In the genomic region with DNA sequence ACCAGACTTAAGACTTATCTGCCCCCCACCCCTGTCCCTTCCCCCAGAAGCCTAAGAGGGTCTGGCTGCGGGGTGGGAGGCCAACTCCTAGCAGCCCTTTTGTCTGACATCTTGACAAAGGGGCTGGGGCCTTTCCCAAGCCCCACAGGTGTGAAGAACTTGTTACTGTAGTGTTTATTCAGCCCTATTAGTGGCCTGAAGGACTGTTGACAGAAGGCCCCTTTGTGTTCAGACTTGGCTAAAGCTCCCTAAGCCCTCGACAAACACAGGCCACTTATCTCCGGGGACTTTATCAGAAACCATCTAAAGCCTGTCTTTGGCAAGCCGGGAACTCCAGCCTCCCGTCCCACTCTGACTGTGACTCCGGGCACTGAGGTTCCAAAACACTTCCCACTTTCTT, we compare ENCODE assay signal across 16 cellular contexts.
DNase-seq lines count a peak whose midpoint lies in the region; ATAC-seq and TF ChIP-seq lines count a peak whose summit lies in the region.
"Had no signal": no experiment of that assay in that cellular context is flagged by ENCODE, and none has a peak within 500 bp of the region (broad histone marks: within the 10 kb centered on the region; RNA-seq: fewer than 3 reads in every experiment).

No MANE protein-coding gene starts in this region.

- no peaks in the 10 kb centered on the region for H3K27me3 Mint-ChIP-seq in T-helper 2 cell treated with Interferon-gamma antibody and Interleukin-4, amounts not matched to agents 5 μg/mL and 100 μg/mL, for 36 hours (ENCODE audit: low read depth)

- no peaks in the 10 kb centered on the region for H3K9me3 ChIP-seq in thoracic aorta
- no peaks in the 10 kb centered on the region for H3K9me3 ChIP-seq in gastrocnemius medialis
- H3K9me3 ChIP-seq: thyroid gland had no signal

- H3K27ac Mint-ChIP-seq in T-helper 2 cell treated with Interferon-gamma antibody and Interleukin-4, amounts not matched to agents 5 μg/mL and 100 μg/mL, for 36 hours = no peak overlapping the region
- H3K27ac Mint-ChIP-seq: IgD-negative memory B cell, memory B cell had no signal

- H3K4me1 Mint-ChIP-seq in T-helper 2 cell treated with Interferon-gamma antibody and Interleukin-4, amounts not matched to agents 5 μg/mL and 100 μg/mL, for 36 hours (ENCODE audit: low read depth) = no peaks in the 10 kb centered on the region
- H3K4me1 Mint-ChIP-seq: IgD-negative memory B cell, memory B cell had no signal

- in situ Hi-C loops in gastrocnemius medialis (cut with MboI; ENCODE audit: low sequenced_read_pairs in 4 of 4) = no loop called here

- H3K4me3 ChIP-seq in thoracic aorta = no peak overlapping the region
- no peak overlapping the region for H3K4me3 ChIP-seq in gastrocnemius medialis
- H3K4me3 ChIP-seq: BLaER1, thyroid gland had no signal

- DNase-seq in HuH-7 (ENCODE audit: low spot score) (peak; percentile 64), NCI-H774 (lab: John Stamatoyannopoulos, UW) (peak; percentile 4), inferior parietal cortex (ENCODE audit: extremely low spot score) (peak; percentile 3), thoracic aorta (ENCODE audit: low spot score) (no peak), gastrocnemius medialis (no peak), SKM-1 treated with dmso at 0.1 percent for 144 hours (lab: John Stamatoyannopoulos, UW; ENCODE audit: unreplicated experiment) (no peak)
- no peak for DNase-seq in T-helper 2 cell treated with Interferon-gamma antibody and Interleukin-4, amounts not matched to agents 5 μg/mL and 100 μg/mL, for 36 hours (ENCODE audit: low spot score)
- DNase-seq in activated effector memory CD4-positive, alpha-beta T cell treated with Interleukin-2 at 50 U/mL for 16 hours = no peak
- DNase-seq: activated CD8-positive, alpha-beta memory T cell treated with anti-CD3 and anti-CD28 coated beads for 24 hours; activated gamma-delta T cell treated with Interleukin-2 at 50 U/mL for 16 hours; NCI-H1436 treated with DMSO at 0.1 percent for 48 hours; thyroid gland had no signal

- H3K4me1 ChIP-seq in thoracic aorta (ENCODE audit: control insufficient read depth in 1 of 2, low read depth in 2 of 2) (peaks cover 26 to 40% of the 10 kb centered on the region in 2 donors), gastrocnemius medialis (no peaks in the 10 kb centered on the region)
- H3K4me1 ChIP-seq: BLaER1, parathyroid adenoma had no signal

- H3K36me3 ChIP-seq in thoracic aorta (no peaks in the 10 kb centered on the region), gastrocnemius medialis (no peaks in the 10 kb centered on the region)
- H3K36me3 ChIP-seq: BLaER1, thyroid gland had no signal

- H3K4me3 Mint-ChIP-seq in T-helper 2 cell treated with Interferon-gamma antibody and Interleukin-4, amounts not matched to agents 5 μg/mL and 100 μg/mL, for 36 hours = no peak overlapping the region
- H3K4me3 Mint-ChIP-seq: IgD-negative memory B cell, memory B cell had no signal

- H3K9me3 Mint-ChIP-seq in T-helper 2 cell treated with Interferon-gamma antibody and Interleukin-4, amounts not matched to agents 5 μg/mL and 100 μg/mL, for 36 hours = no peaks in the 10 kb centered on the region
- H3K9me3 Mint-ChIP-seq: memory B cell had no signal

- H3K27me3 ChIP-seq in thoracic aorta (replicated peaks; ENCODE audit: insufficient read depth) (no peaks in the 10 kb centered on the region), gastrocnemius medialis (no peaks in the 10 kb centered on the region)
- H3K27me3 ChIP-seq: BLaER1, thyroid gland had no signal

- no peak for TF ChIP-seq CTCF in thoracic aorta (IDR thresholded peaks at IDR 0.05)
- no peak for TF ChIP-seq CTCF in gastrocnemius medialis (IDR thresholded peaks at IDR 0.05 in 4 of 5, conservative IDR thresholded peaks at IDR 0.05 in 1 of 5)

- H3K27ac ChIP-seq in thoracic aorta (peak overlapping the region; percentile 82 to 87), gastrocnemius medialis (peak overlapping the region in 1 of 4 donors; percentile 11)
- H3K27ac ChIP-seq: BLaER1, parathyroid adenoma, thyroid gland had no signal

- no peak for TF ChIP-seq POLR2A in gastrocnemius medialis (IDR thresholded peaks at IDR 0.05)

- no peaks in the 10 kb centered on the region for H3K36me3 Mint-ChIP-seq in T-helper 2 cell treated with Interferon-gamma antibody and Interleukin-4, amounts not matched to agents 5 μg/mL and 100 μg/mL, for 36 hours (ENCODE audit: low read depth)
- H3K36me3 Mint-ChIP-seq: IgD-negative memory B cell, memory B cell had no signal

- intact Hi-C loops in gastrocnemius medialis (cut with DNase I; ENCODE audit: low total_unique reads) = no loop called here

- ATAC-seq in thoracic aorta (ENCODE audit: insufficient number of reproducible peaks, low FRiP score, low read depth) (no peak), gastrocnemius medialis (no peak)

Comparison
In these comparisons a context has a peak if more than half of its experiments do, and no peak if none do; other contexts are left out.
1. DNase-seq: peak in HuH-7 (single experiment), NCI-H774 (single experiment) and inferior parietal cortex (single experiment); none in thoracic aorta (single experiment), gastrocnemius medialis (0 of 2), T-helper 2 cell treated with Interferon-gamma antibody and Interleukin-4, amounts not matched to agents 5 μg/mL and 100 μg/mL, for 36 hours (single experiment), activated effector memory CD4-positive, alpha-beta T cell treated with Interleukin-2 at 50 U/mL for 16 hours (single experiment) and SKM-1 treated with dmso at 0.1 percent for 144 hours (single experiment).